In genomic region chr20:61636531-61637116, GRCh38 we compare ENCODE assay signal across 29 cellular contexts.
"Had no signal": no experiment of that assay in that cellular context is flagged by ENCODE, and none has a peak within 500 bp of the region (broad histone marks: within the 10 kb centered on the region; RNA-seq: fewer than 3 reads in every experiment).

No MANE protein-coding gene starts in this region.

- ATAC-seq: activated CD4-positive, alpha-beta T cell treated with anti-CD3 and anti-CD28 coated beads for 36 hours; foreskin keratinocyte; heart left ventricle; left colon; stimulated activated memory B cell treated with anti-CD40 and anti-IgM and Interleukin-4, amounts not matched to agents 10 μg/mL and 1 μg/mL and 100 μg/mL, for 72 hours; stimulated activated naive CD8-positive, alpha-beta T cell treated with anti-CD3 and anti-CD28 coated beads, Interleukin-15, amount 100 ng/mL, for 72 hours had no signal

- DNase-seq: activated CD4-positive, alpha-beta T cell treated with anti-CD3 and anti-CD28 coated beads for 36 hours; activated CD4-positive, alpha-beta T cell treated with anti-CD3 and anti-CD28 coated beads, Interleukin-2, amount 50 U/mL, for 4 hours; activated CD4-positive, CD25-positive, alpha-beta regulatory T cell; activated CD8-positive, alpha-beta memory T cell treated with anti-CD3 and anti-CD28 coated beads for 24 hours; activated effector memory CD4-positive, alpha-beta T cell treated with anti-CD3 and anti-CD28 coated beads, Interleukin-2, amount 50 U/mL, for 16 hours; activated naive CD4-positive, alpha-beta T cell treated with anti-CD3 and anti-CD28 coated beads for 36 hours; activated naive CD8-positive, alpha-beta T cell treated with anti-CD3 and anti-CD28 coated beads for 36 hours; brain microvascular endothelial cell; caudate nucleus; cortex of kidney; foreskin keratinocyte; heart left ventricle; kidney; left colon; mammary epithelial cell; occipital lobe; stimulated activated CD4-positive, alpha-beta T cell treated with anti-CD3 and anti-CD28 coated beads, Interleukin-1b, Interleukin-23, amount 100 ng/mL, for 48 hours; stimulated activated CD4-positive, alpha-beta T cell treated with anti-CD3 and anti-CD28 coated beads, Interleukin-4, amount 100 ng/mL, for 4 hours; stimulated activated CD8-positive, alpha-beta memory T cell treated with anti-CD3 and anti-CD28 coated beads, Interleukin-4, amount 100 ng/mL, for 48 hours; stimulated activated naive CD8-positive, alpha-beta T cell treated with anti-CD3 and anti-CD28 coated beads, Interleukin-15, amount 100 ng/mL, for 72 hours; substantia nigra; T-helper 1 cell; uterus had no signal

- H3K9me3 ChIP-seq: ascending aorta, esophagus muscularis mucosa, heart left ventricle, right atrium auricular region, uterus had no signal

- H3K9ac ChIP-seq: parathyroid adenoma had no signal

- H3K36me3 ChIP-seq: ascending aorta, brain microvascular endothelial cell, esophagus muscularis mucosa, heart left ventricle, right atrium auricular region, uterus had no signal

- H3K4me1 ChIP-seq: ascending aorta, esophagus muscularis mucosa, heart left ventricle, parathyroid adenoma, right atrium auricular region, uterus had no signal

- H3K27me3 ChIP-seq: ascending aorta, brain microvascular endothelial cell, foreskin keratinocyte, uterus had no signal

- H3K4me3 ChIP-seq: ascending aorta, esophagus muscularis mucosa, heart left ventricle, right atrium auricular region, smooth muscle cell, uterus had no signal

- H3K27ac ChIP-seq: ascending aorta, brain microvascular endothelial cell, esophagus muscularis mucosa, foreskin keratinocyte, heart left ventricle, parathyroid adenoma, right atrium auricular region, uterus had no signal
